ENCODE assay signal across 21 cellular contexts in the genomic region with DNA sequence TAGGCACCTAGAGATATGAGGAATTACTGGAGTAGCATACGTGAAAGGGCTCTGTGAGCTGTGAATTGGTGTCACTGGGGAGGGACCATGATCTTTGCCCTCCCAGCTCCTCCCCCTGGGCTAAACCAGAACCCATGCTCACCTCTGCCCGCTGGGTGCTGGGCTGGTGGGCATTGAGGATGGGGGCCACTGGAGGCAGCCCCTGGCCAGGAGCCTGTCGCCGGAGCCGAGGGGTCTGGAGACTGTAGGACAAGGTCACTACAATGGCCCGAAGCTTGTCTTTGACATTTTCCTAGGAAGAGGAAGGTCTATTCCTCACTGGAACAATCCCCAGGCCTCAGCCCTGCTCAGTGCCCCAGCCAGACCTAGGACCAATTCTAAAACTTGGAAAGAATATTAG.
"Had no signal": no experiment of that assay in that cellular context is flagged by ENCODE, and none has a peak within 500 bp of the region (broad histone marks: within the 10 kb centered on the region; RNA-seq: fewer than 3 reads in every experiment).

No MANE protein-coding gene starts in this region.

- DNase-seq: activated CD4-positive, alpha-beta memory T cell treated with anti-CD3 and anti-CD28 coated beads for 36 hours; activated CD4-positive, alpha-beta T cell treated with anti-CD3 and anti-CD28 coated beads for 1 hour; activated CD4-positive, alpha-beta T cell treated with anti-CD3 and anti-CD28 coated beads, Interleukin-2, amount 10 ng/mL, durations not matched to agents 24 days and 14 days; activated CD8-positive, alpha-beta memory T cell treated with anti-CD3 and anti-CD28 coated beads for 24 hours; activated naive CD4-positive, alpha-beta T cell treated with anti-CD3 and anti-CD28 coated beads, Interleukin-2, amount 50 U/mL, for 16 hours; activated naive CD8-positive, alpha-beta T cell treated with anti-CD3 and anti-CD28 coated beads, Interleukin-2, amount 50 U/mL, for 24 hours; activated T-cell treated with anti-CD3 and anti-CD28 coated beads, Interleukin-2, amount 50 U/mL, for 72 hours; amniotic stem cell; MG63; MV-4-11; NCI-H1092 treated with DMSO at 0.1 percent for 48 hours; NCI-H1417 treated with DMSO at 0.1 percent for 48 hours; NCI-H1694 treated with DMSO at 0.1 percent for 48 hours; NCI-H2029 treated with DMSO at 0.1 percent for 48 hours; NCI-H510A treated with DMSO at 0.1 percent for 48 hours; NCI-H69; PC-9; SHP77 treated with DMSO at 0.1 percent for 48 hours had no signal

- H3K4me1 Mint-ChIP-seq: activated CD4-positive, alpha-beta T cell treated with anti-CD3 and anti-CD28 coated beads, Interleukin-2, amount 10 ng/mL, durations not matched to agents 24 days and 14 days; activated naive CD8-positive, alpha-beta T cell treated with anti-CD3 and anti-CD28 coated beads, Interleukin-2, amount 50 U/mL, for 24 hours had no signal

- H3K36me3 ChIP-seq: MG63 had no signal

- H3K27me3 ChIP-seq: MG63 had no signal

- ATAC-seq: activated naive CD8-positive, alpha-beta T cell treated with anti-CD3 and anti-CD28 coated beads, Interleukin-2, amount 50 U/mL, for 24 hours; activated T-cell treated with anti-CD3 and anti-CD28 coated beads, Interleukin-2, amount 50 U/mL, for 72 hours had no signal

- H3K4me3 ChIP-seq: MG63, PC-9 had no signal

- H3K9me3 ChIP-seq: MG63 had no signal

- H3K27me3 Mint-ChIP-seq: activated CD4-positive, alpha-beta memory T cell treated with anti-CD3 and anti-CD28 coated beads for 36 hours; activated CD4-positive, alpha-beta T cell treated with anti-CD3 and anti-CD28 coated beads, Interleukin-2, amount 10 ng/mL, durations not matched to agents 24 days and 14 days; activated naive CD8-positive, alpha-beta T cell treated with anti-CD3 and anti-CD28 coated beads, Interleukin-2, amount 50 U/mL, for 24 hours; brain had no signal

- H3K36me3 Mint-ChIP-seq: activated CD4-positive, alpha-beta memory T cell treated with anti-CD3 and anti-CD28 coated beads for 36 hours had no signal

- H3K27ac Mint-ChIP-seq: activated CD4-positive, alpha-beta memory T cell treated with anti-CD3 and anti-CD28 coated beads for 36 hours; activated CD4-positive, alpha-beta T cell treated with anti-CD3 and anti-CD28 coated beads, Interleukin-2, amount 10 ng/mL, durations not matched to agents 24 days and 14 days; activated naive CD8-positive, alpha-beta T cell treated with anti-CD3 and anti-CD28 coated beads, Interleukin-2, amount 50 U/mL, for 24 hours; activated T-cell treated with anti-CD3 and anti-CD28 coated beads, Interleukin-2, amount 50 U/mL, for 72 hours; activated T-helper 2 cell treated with anti-CD3 and anti-CD28 coated beads, Interferon-gamma antibody, Interleukin-2, Interleukin-4, amounts not matched to agents 10 μg/mL and 5 μg/mL and 100 μg/mL, durations not matched to agents 14 hours and 24 hours and 36 hours; brain; T-helper 1 cell treated with Interleukin-12 subunit alpha and Interleukin-12 subunit beta and Interleukin-4 antibody, amounts not matched to agents 30 μg/mL and 1 μg/mL, for 36 hours had no signal

- H3K4me3 Mint-ChIP-seq: activated CD4-positive, alpha-beta memory T cell treated with anti-CD3 and anti-CD28 coated beads for 36 hours; activated CD4-positive, alpha-beta T cell treated with anti-CD3 and anti-CD28 coated beads, Interleukin-2, amount 10 ng/mL, durations not matched to agents 24 days and 14 days; activated naive CD8-positive, alpha-beta T cell treated with anti-CD3 and anti-CD28 coated beads, Interleukin-2, amount 50 U/mL, for 24 hours; activated T-cell treated with anti-CD3 and anti-CD28 coated beads, Interleukin-2, amount 50 U/mL, for 72 hours; brain; T-helper 1 cell treated with Interleukin-12 subunit alpha and Interleukin-12 subunit beta and Interleukin-4 antibody, amounts not matched to agents 30 μg/mL and 1 μg/mL, for 36 hours had no signal

- H3K9me3 Mint-ChIP-seq: activated CD4-positive, alpha-beta memory T cell treated with anti-CD3 and anti-CD28 coated beads for 36 hours; activated CD4-positive, alpha-beta T cell treated with anti-CD3 and anti-CD28 coated beads, Interleukin-2, amount 10 ng/mL, durations not matched to agents 24 days and 14 days; activated naive CD8-positive, alpha-beta T cell treated with anti-CD3 and anti-CD28 coated beads, Interleukin-2, amount 50 U/mL, for 24 hours; activated T-cell treated with anti-CD3 and anti-CD28 coated beads, Interleukin-2, amount 50 U/mL, for 72 hours; activated T-helper 2 cell treated with anti-CD3 and anti-CD28 coated beads, Interferon-gamma antibody, Interleukin-2, Interleukin-4, amounts not matched to agents 10 μg/mL and 5 μg/mL and 100 μg/mL, durations not matched to agents 14 hours and 24 hours and 36 hours; brain; T-helper 1 cell treated with Interleukin-12 subunit alpha and Interleukin-12 subunit beta and Interleukin-4 antibody, amounts not matched to agents 30 μg/mL and 1 μg/mL, for 36 hours had no signal

- H3K27ac ChIP-seq: PC-9 had no signal
